ENCODE assay signal across 8 cellular contexts in the genomic region with DNA sequence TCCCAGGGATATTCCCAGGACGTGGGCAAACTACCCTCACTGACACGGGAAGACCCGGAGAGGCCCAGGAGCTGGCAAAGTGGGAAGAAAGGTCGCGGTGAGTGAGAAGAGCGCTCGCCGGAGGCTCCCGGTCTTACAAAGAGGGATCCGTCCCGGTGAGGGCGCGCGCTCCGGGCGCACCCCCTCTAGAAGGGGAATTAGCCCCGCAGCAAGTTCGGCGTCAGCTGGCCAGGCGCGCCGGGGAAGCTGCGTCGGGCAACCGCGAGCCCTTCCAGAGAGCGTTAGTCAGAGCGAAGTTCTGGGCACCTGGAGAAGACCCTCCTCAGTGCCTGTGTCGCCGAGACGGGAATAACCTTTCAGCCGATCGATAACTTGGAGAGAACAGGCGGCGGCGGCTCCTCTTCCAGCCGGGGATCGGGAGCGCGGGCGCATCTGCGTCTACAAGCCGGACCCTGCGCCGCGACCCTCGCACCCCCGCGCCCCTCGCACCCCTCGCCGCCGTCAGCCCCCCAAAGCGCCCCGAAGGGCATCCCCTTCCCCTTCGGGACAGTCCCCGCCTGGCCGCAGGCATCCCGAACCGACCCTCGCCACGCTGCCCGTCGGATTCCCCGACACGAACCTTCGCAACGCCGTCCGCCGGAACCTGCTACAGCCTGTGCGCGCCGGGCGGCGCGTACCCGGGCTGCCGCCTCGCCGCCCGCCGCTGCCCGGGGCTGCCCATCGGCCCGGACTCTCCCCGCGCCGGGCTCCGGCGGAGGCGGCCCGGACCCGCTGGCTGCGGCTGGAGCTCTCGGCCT. TPM values are rescaled to one million over a fixed set of nuclear protein-coding genes. Genes with fewer than 3 reads are reported as not detected.
DNase-seq lines count a peak whose midpoint lies in the region; ATAC-seq and TF ChIP-seq lines count a peak whose summit lies in the region.

No MANE protein-coding gene starts in this region.

- no peak overlapping the region for H2AK5ac ChIP-seq in IMR-90 (ENCODE audit: low read depth, low read length)

- 0% methylated on average over 67 of the region's 96 CpGs; no CpG with 5 or more reads in 1 of the 2 experiments for WGBS in IMR-90 (ENCODE audit: extremely low coverage in 2 of 2, insufficient read length in 1 of 2), 2 experiments

- peaks cover 6 to 20% of the 10 kb centered on the region in 2 experiments; a peak in 3 of 4 replicates for H3K79me1 ChIP-seq in IMR-90 (ENCODE audit: low read depth in 1 of 2, low read length in 2 of 2)

- H3K4me1 Mint-ChIP-seq in nephron progenitor cell: peaks cover 57% of the 10 kb centered on the region

- peak; percentile 24 for DNase-seq in G401 (ENCODE audit: low spot score)
- DNase-seq in IMR-90: no peak
- DNase-seq in activated CD8-positive, alpha-beta memory T cell treated with anti-CD3 and anti-CD28 coated beads for 24 hours: peak; percentile 71
- peak; percentile 13 to 54 for DNase-seq in fibroblast of lung (ENCODE audit: low read depth in 2 of 2)
- peak; percentile 57 for DNase-seq in nephron progenitor cell
- no peak for DNase-seq in NCI-H1048 (lab: John Stamatoyannopoulos, UW)
- DNase-seq in activated CD4-positive, CD25-positive, alpha-beta regulatory T cell treated with anti-CD3 and anti-CD28 coated beads, Interleukin-2, amount 50 U/mL, for 72 hours: no peak

- H2BK15ac ChIP-seq in IMR-90 (ENCODE audit: low read depth, low read length): no peak overlapping the region

- peak overlapping the region; percentile 87 for H2AFZ ChIP-seq in IMR-90 (replicated peaks; ENCODE audit: low read length, poor library complexity)
- no peak overlapping the region for H2AFZ ChIP-seq in fibroblast of lung (ENCODE audit: low read length)

- H2BK5ac ChIP-seq in IMR-90 (ENCODE audit: low read depth, low read length, poor library complexity, severe bottlenecking): no peak overlapping the region

- no peak overlapping the region for H4K91ac ChIP-seq in IMR-90 (ENCODE audit: insufficient read depth, low read depth, low read length)

- H3K4me2 ChIP-seq in IMR-90 (ENCODE audit: low read depth, low read length): peak overlapping the region; percentile 72
- H3K4me2 ChIP-seq in fibroblast of lung (ENCODE audit: extremely low read depth, insufficient read depth, low read length): peak overlapping the region; percentile 82

- no peak overlapping the region for H2AK9ac ChIP-seq in IMR-90 (replicated peaks; ENCODE audit: low read depth, low read length, poor library complexity)

- H3K27me3 Mint-ChIP-seq in nephron progenitor cell (ENCODE audit: low read depth, poor library complexity): peaks cover 24% of the 10 kb centered on the region

- H3K36me3 ChIP-seq in IMR-90 (ENCODE audit: control insufficient read depth, insufficient read depth, low read length) (no peaks in the 10 kb centered on the region), fibroblast of lung (ENCODE audit: control insufficient read depth, insufficient read depth, low read length) (no peaks in the 10 kb centered on the region)

- H3K27ac ChIP-seq in IMR-90 (ENCODE audit: insufficient read depth, low read length) (peak overlapping the region; percentile 19; the same call in 1 of the 2 replicates), fibroblast of lung (ENCODE audit: insufficient read depth, low read length) (no peak overlapping the region)

- no peaks in the 10 kb centered on the region for H3K27me3 ChIP-seq in IMR-90 (ENCODE audit: control insufficient read depth, insufficient read depth, low read length)
- peaks cover 11% of the 10 kb centered on the region for H3K27me3 ChIP-seq in fibroblast of lung (ENCODE audit: control insufficient read depth, insufficient read depth, low read length)

- H3K9me3 ChIP-seq in IMR-90 (ENCODE audit: control insufficient read depth, insufficient read depth, low read length) (no peaks in the 10 kb centered on the region), fibroblast of lung (ENCODE audit: control insufficient read depth, insufficient read depth, low read depth, low read length) (no peaks in the 10 kb centered on the region)

- no peaks in the 10 kb centered on the region for H3K9me3 Mint-ChIP-seq in nephron progenitor cell

- TF ChIP-seq RAD21 in IMR-90 (IDR thresholded peaks at IDR 0.05; ENCODE audit: low read length): no peak

- dilution Hi-C loops in IMR-90 (cut with HindIII; ENCODE audit: low sequenced_read_pairs, unreplicated experiment): no loop called here

- ATAC-seq in GM21576 (IDR thresholded peaks at IDR 0.05; ENCODE audit: unreplicated experiment) (peak; percentile 36), IMR-90 (ENCODE audit: low read depth) (peak; percentile 43)

- peaks cover 5% of the 10 kb centered on the region; the same call in 1 of the 2 replicates for H3K9me1 ChIP-seq in IMR-90 (ENCODE audit: insufficient read depth, low read length)

- no peak overlapping the region for H4K8ac ChIP-seq in IMR-90 (ENCODE audit: low read depth in 2 of 2, low read length in 2 of 2)

- no peak for TF ChIP-seq POLR2A in IMR-90 (IDR thresholded peaks at IDR 0.05; ENCODE audit: low read depth, low read length)

- H4K20me1 ChIP-seq in IMR-90 (ENCODE audit: insufficient read depth, low read length) (peaks cover 3% of the 10 kb centered on the region; the same call in 1 of the 2 replicates), fibroblast of lung (ENCODE audit: control insufficient read depth, extremely low read depth, insufficient read depth, low read length) (no peaks in the 10 kb centered on the region)

- TF ChIP-seq CTCF in IMR-90 (conservative IDR thresholded peaks at IDR 0.05; ENCODE audit: low read depth, low read length) (no peak), fibroblast of lung (conservative IDR thresholded peaks at IDR 0.05 in 1 of 2, IDR thresholded peaks at IDR 0.05 in 1 of 2; ENCODE audit: low read depth in 1 of 2, low read length in 2 of 2) (no peak), nephron progenitor cell (IDR thresholded peaks at IDR 0.05) (no peak)

- no peak overlapping the region for H2BK120ac ChIP-seq in IMR-90 (ENCODE audit: low read depth, low read length)

- no peak overlapping the region for H3K27ac Mint-ChIP-seq in nephron progenitor cell

- POLR2A ChIA-PET in IMR-90 (lab: Charles Lee; ENCODE audit: unreplicated experiment): no interaction called here

- H3K18ac ChIP-seq in IMR-90 (ENCODE audit: low read depth, low read length): no peak overlapping the region

- no peaks in the 10 kb centered on the region for H3K36me3 Mint-ChIP-seq in nephron progenitor cell (ENCODE audit: low read depth)

- H3K4ac ChIP-seq in IMR-90 (ENCODE audit: low read depth, low read length): no peak overlapping the region

- intact Hi-C loops in IMR-90 (cut with micrococcal nuclease): loop anchor here (2.0 to 10.0 kb wide), 7 partner anchors 157 to 873 kb away; no protein-coding TSS in a partner anchor

- BruUV-seq in IMR-90 (replicated peaks; lab: Mats Ljungman, UMichigan): no TSS peak

- no peak overlapping the region for H4K5ac ChIP-seq in IMR-90 (ENCODE audit: low read depth, low read length)

- H3K4me1 ChIP-seq in IMR-90 (ENCODE audit: control insufficient read depth, insufficient read depth, low read length) (peaks cover 2% of the 10 kb centered on the region; the same call in 1 of the 2 replicates), fibroblast of lung (ENCODE audit: control insufficient read depth, extremely low read depth, insufficient read depth, low read length) (no peaks in the 10 kb centered on the region)

- H3K4me3 ChIP-seq in IMR-90 (ENCODE audit: insufficient read depth, low read depth, low read length) (peak overlapping the region; percentile 75), fibroblast of lung (replicated peaks in 1 of 4; ENCODE audit: control extremely low read depth in 1 of 4, insufficient read depth in 1 of 4, low read depth in 3 of 4, low read length in 4 of 4) (peak overlapping the region; percentile 29 to 58 (median 50))

- no peak overlapping the region; the same call in 1 of the 2 replicates for H3K14ac ChIP-seq in IMR-90 (replicated peaks; ENCODE audit: low read depth, low read length)

- peak overlapping the region; percentile 97 for H3K4me3 Mint-ChIP-seq in nephron progenitor cell

- in situ Hi-C loops in G401 (cut with HindIII; ENCODE audit: low sequenced_read_pairs): no loop called here
- in situ Hi-C loops in IMR-90 (cut with MboI; ENCODE audit: low sequenced_read_pairs): loop anchor here (5.0 to 25.0 kb wide), 4 partner anchors 315 to 757 kb away; no protein-coding TSS in a partner anchor

- no peak overlapping the region for H2BK20ac ChIP-seq in IMR-90 (ENCODE audit: low read depth, low read length)

- peak overlapping the region; percentile 55; the same call in 1 of the 2 replicates for H3K9ac ChIP-seq in IMR-90 (ENCODE audit: low read depth, low read length)
- no peak overlapping the region for H3K9ac ChIP-seq in fibroblast of lung (ENCODE audit: insufficient read depth, low read length)

- peak overlapping the region; percentile 32 for H3K23ac ChIP-seq in IMR-90 (ENCODE audit: low read depth, low read length)

- CTCF ChIA-PET in IMR-90 (lab: Yijun Ruan, JAX): interaction anchor here (0.8 to 1.1 kb wide), 2 partner anchors 157 to 761 kb away, joined by 3 read pairs; no protein-coding TSS in a partner anchor

- no peaks in the 10 kb centered on the region for H3K79me2 ChIP-seq in fibroblast of lung (ENCODE audit: control insufficient read depth, insufficient read depth, low read length)

- H3K56ac ChIP-seq in IMR-90 (ENCODE audit: extremely low read depth, insufficient read depth, low read length): peak overlapping the region; percentile 27; the same call in 1 of the 2 replicates

TF ChIP-seq in IMR-90, 13 proteins besides CTCF, POLR2A, EP300 and RAD21:
- TF ChIP-seq MAFK (IDR thresholded peaks at IDR 0.05; ENCODE audit: low read depth, low read length) (no peak), NFE2L2 (IDR thresholded peaks at IDR 0.05; ENCODE audit: low read depth, low read length) (no peak), CHD1 (IDR thresholded peaks at IDR 0.05; ENCODE audit: low read depth, low read length) (no peak), FOS (IDR thresholded peaks at IDR 0.05; ENCODE audit: low read depth, low read length) (no peak)
- TF ChIP-seq, protein P1, sequence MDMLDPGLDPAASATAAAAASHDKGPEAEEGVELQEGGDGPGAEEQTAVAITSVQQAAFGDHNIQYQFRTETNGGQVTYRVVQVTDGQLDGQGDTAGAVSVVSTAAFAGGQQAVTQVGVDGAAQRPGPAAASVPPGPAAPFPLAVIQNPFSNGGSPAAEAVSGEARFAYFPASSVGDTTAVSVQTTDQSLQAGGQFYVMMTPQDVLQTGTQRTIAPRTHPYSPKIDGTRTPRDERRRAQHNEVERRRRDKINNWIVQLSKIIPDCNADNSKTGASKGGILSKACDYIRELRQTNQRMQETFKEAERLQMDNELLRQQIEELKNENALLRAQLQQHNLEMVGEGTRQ (IDR thresholded peaks at IDR 0.05; ENCODE audit: low read depth, low read length): no peak

RNA-seq across cellular contexts. Expression of a gene that starts 0.5 kb away (rescaled TPM):
- not detected in 2 replicates for total RNA-seq in G401 (2014; rRNA removed; shearing (Covaris generic))
- total RNA-seq in IMR-90 (2012; rRNA removed): 11.9 and 13.4 TPM in 2 replicates
- polyA plus RNA-seq in IMR-90 (2012; rRNA removed): 6.2 and 7.1 TPM in 2 replicates
- 3.5 and 6.2 TPM in 2 replicates for polyA plus RNA-seq in IMR-90 (2012; cell fraction: cytosol; rRNA removed)
- polyA plus RNA-seq in IMR-90 (2012; cell fraction: nucleus; rRNA removed; ENCODE audit: low replicate concordance): 12.0 and 22.7 TPM in 2 replicates
- total RNA-seq in fibroblast of lung: 2.0 and 12.6 TPM in 2 replicates
- polyA plus RNA-seq in fibroblast of lung: 0.39 and 2.0 TPM in 2 replicates
- 0.38 and 1.5 TPM in 2 replicates for polyA plus RNA-seq in fibroblast of lung (2012)
- 0.67 and 2.8 TPM in 2 replicates for polyA minus RNA-seq in fibroblast of lung (ENCODE audit: low replicate concordance)

Comparison
In these comparisons a context has a peak if more than half of its experiments do, and no peak if none do; other contexts are left out.
1. DNase-seq: peak in G401 (single experiment), activated CD8-positive, alpha-beta memory T cell treated with anti-CD3 and anti-CD28 coated beads for 24 hours (single experiment), fibroblast of lung (2 of 2) and nephron progenitor cell (single experiment); none in IMR-90 (single experiment), NCI-H1048 (single experiment) and activated CD4-positive, CD25-positive, alpha-beta regulatory T cell treated with anti-CD3 and anti-CD28 coated beads, Interleukin-2, amount 50 U/mL, for 72 hours (single experiment).